15 cellular contexts compared by ENCODE assay signal in genomic region chr1:195580988-195581387, GRCh38.
DNase-seq lines count a peak whose midpoint lies in the region; ATAC-seq, FAIRE-seq and TF ChIP-seq lines count a peak whose summit lies in the region.
"Had no signal": no experiment of that assay in that cellular context is flagged by ENCODE, and none has a peak within 500 bp of the region (broad histone marks: within the 10 kb centered on the region; RNA-seq: fewer than 3 reads in every experiment).

No MANE protein-coding gene starts in this region.

- H3K36me3 Mint-ChIP-seq in WTC11: no peaks in the 10 kb centered on the region
- H3K36me3 Mint-ChIP-seq in progenitor cell of endocrine pancreas (ENCODE audit: insufficient read depth): no peaks in the 10 kb centered on the region

- POLR2A ChIA-PET in WTC11 (lab: Charles Lee): no interaction called here

- CTCF ChIA-PET in WTC11 (lab: Charles Lee): no interaction called here

- ATAC-seq in WTC11: peak; percentile 27; the same call in 1 of the 2 replicates
- ATAC-seq: pancreas had no signal

- no peak for FAIRE-seq in frontal cortex (lab: Jason Lieb, UNC)
- FAIRE-seq: pancreas had no signal

- H3K27ac Mint-ChIP-seq in WTC11: no peak overlapping the region
- H3K27ac Mint-ChIP-seq in progenitor cell of endocrine pancreas: no peak overlapping the region
- H3K27ac Mint-ChIP-seq: activated T-helper 1 cell treated with anti-CD3 and anti-CD28 coated beads, Interleukin-12 subunit alpha, Interleukin-12 subunit beta, Interleukin-2, Interleukin-4 antibody, amounts not matched to agents 30 ng/mL and 10 ng/mL and 1 ng/mL, durations not matched to agents 14 hours and 24 hours and 36 hours had no signal

- no peaks in the 10 kb centered on the region for H3K9me3 Mint-ChIP-seq in WTC11
- H3K9me3 Mint-ChIP-seq in progenitor cell of endocrine pancreas (ENCODE audit: low read depth): peaks cover 5% of the 10 kb centered on the region

- H3K4me1 Mint-ChIP-seq in WTC11: no peaks in the 10 kb centered on the region
- peaks cover 10% of the 10 kb centered on the region for H3K4me1 Mint-ChIP-seq in progenitor cell of endocrine pancreas (ENCODE audit: low read depth)

- H3K27me3 Mint-ChIP-seq in WTC11 (ENCODE audit: low read depth): no peaks in the 10 kb centered on the region
- no peaks in the 10 kb centered on the region for H3K27me3 Mint-ChIP-seq in progenitor cell of endocrine pancreas

- H3K27me3 ChIP-seq in KMS-11 (ENCODE audit: insufficient read depth, low read depth): no peaks in the 10 kb centered on the region
- H3K27me3 ChIP-seq: pancreas, suprapubic skin had no signal

- H3K4me3 ChIP-seq in KMS-11 (IDR thresholded peaks at IDR 0.05; ENCODE audit: insufficient read depth, low read depth, low read length): no peak overlapping the region
- H3K4me3 ChIP-seq: pancreas, suprapubic skin had no signal

- H3K27ac ChIP-seq in KMS-11: no peak overlapping the region
- H3K27ac ChIP-seq: pancreas, suprapubic skin had no signal

- H2AFZ ChIP-seq in KMS-11 (ENCODE audit: low read depth): no peak overlapping the region

- no peak overlapping the region for H3K4me2 ChIP-seq in KMS-11

- no peaks in the 10 kb centered on the region for H3K36me3 ChIP-seq in KMS-11 (ENCODE audit: insufficient read depth)
- H3K36me3 ChIP-seq: pancreas, suprapubic skin had no signal

- H3K79me2 ChIP-seq in KMS-11 (ENCODE audit: insufficient read depth, low read depth): no peaks in the 10 kb centered on the region

- H3K9ac ChIP-seq in KMS-11: no peak overlapping the region

- no peaks in the 10 kb centered on the region for H4K20me1 ChIP-seq in KMS-11 (ENCODE audit: insufficient read depth)

- peak; percentile 38; the same call in 1 of the 2 replicates for TF ChIP-seq CTCF in KMS-11 (conservative IDR thresholded peaks at IDR 0.05; ENCODE audit: low read depth, low read length)
- TF ChIP-seq CTCF in WTC11 (IDR thresholded peaks at IDR 0.05): no peak
- peak; percentile 46 for TF ChIP-seq CTCF in progenitor cell of endocrine pancreas (IDR thresholded peaks at IDR 0.05; ENCODE audit: unreplicated experiment)

- peak; percentile 10 for DNase-seq in DMS 273 (lab: John Stamatoyannopoulos, UW; ENCODE audit: unreplicated experiment)
- DNase-seq in DMS 273 treated with DMSO at 0.1 percent for 48 hours (lab: John Stamatoyannopoulos, UW): no peak
- DNase-seq in WTC11 (ENCODE audit: low spot score): no peak
- no peak for DNase-seq in progenitor cell of endocrine pancreas (ENCODE audit: low spot score, unreplicated experiment)
- DNase-seq in activated effector memory CD4-positive, alpha-beta T cell treated with Interleukin-2 at 50 U/mL for 16 hours: no peak
- DNase-seq in SHP77 treated with DMSO at 0.1 percent for 48 hours (lab: John Stamatoyannopoulos, UW): no peak
- no peak for DNase-seq in frontal cortex (ENCODE audit: low spot score in 2 of 2)
- DNase-seq: anterior cingulate cortex, Karpas-422, NCI-H2171, pancreas, T-helper 2 cell had no signal

- no peak overlapping the region for H3K4me3 Mint-ChIP-seq in WTC11
- no peak overlapping the region for H3K4me3 Mint-ChIP-seq in progenitor cell of endocrine pancreas (ENCODE audit: low read depth)
- H3K4me3 Mint-ChIP-seq: activated T-helper 1 cell treated with anti-CD3 and anti-CD28 coated beads, Interleukin-12 subunit alpha, Interleukin-12 subunit beta, Interleukin-2, Interleukin-4 antibody, amounts not matched to agents 30 ng/mL and 10 ng/mL and 1 ng/mL, durations not matched to agents 14 hours and 24 hours and 36 hours had no signal

- H3K4me1 ChIP-seq in KMS-11 (ENCODE audit: low read depth, poor library complexity, severe bottlenecking): no peaks in the 10 kb centered on the region
- H3K4me1 ChIP-seq: pancreas, suprapubic skin had no signal

TF ChIP-seq in WTC11, 78 proteins besides CTCF, POLR2A, EP300 and RAD21:
- TF ChIP-seq STAT6 (CRISPR knock-in tag; conservative IDR thresholded peaks at IDR 0.05; ENCODE audit: low read depth) (no peak), ATF1 (CRISPR knock-in tag; IDR thresholded peaks at IDR 0.05) (no peak), PRRX2 (CRISPR knock-in tag; IDR thresholded peaks at IDR 0.05) (no peak), SOX15 (CRISPR knock-in tag; IDR thresholded peaks at IDR 0.05) (no peak), ZNF317 (CRISPR knock-in tag; IDR thresholded peaks at IDR 0.05; ENCODE audit: borderline replicate concordance, low read depth) (no peak), FOXP4 (CRISPR knock-in tag; IDR thresholded peaks at IDR 0.05) (no peak), ZNF219 (CRISPR knock-in tag; IDR thresholded peaks at IDR 0.05; ENCODE audit: borderline replicate concordance) (no peak), ZNF121 (CRISPR knock-in tag; IDR thresholded peaks at IDR 0.05) (no peak), ZNF512 (CRISPR knock-in tag; IDR thresholded peaks at IDR 0.05; ENCODE audit: borderline replicate concordance) (no peak), ETV6 (CRISPR knock-in tag; IDR thresholded peaks at IDR 0.05) (no peak), HMGA2 (CRISPR knock-in tag; IDR thresholded peaks at IDR 0.05) (no peak), TCF7 (CRISPR knock-in tag; IDR thresholded peaks at IDR 0.05; ENCODE audit: low read depth) (no peak), ESRRA (CRISPR knock-in tag; IDR thresholded peaks at IDR 0.05; ENCODE audit: borderline replicate concordance) (no peak)
- TF ChIP-seq, protein P1, sequence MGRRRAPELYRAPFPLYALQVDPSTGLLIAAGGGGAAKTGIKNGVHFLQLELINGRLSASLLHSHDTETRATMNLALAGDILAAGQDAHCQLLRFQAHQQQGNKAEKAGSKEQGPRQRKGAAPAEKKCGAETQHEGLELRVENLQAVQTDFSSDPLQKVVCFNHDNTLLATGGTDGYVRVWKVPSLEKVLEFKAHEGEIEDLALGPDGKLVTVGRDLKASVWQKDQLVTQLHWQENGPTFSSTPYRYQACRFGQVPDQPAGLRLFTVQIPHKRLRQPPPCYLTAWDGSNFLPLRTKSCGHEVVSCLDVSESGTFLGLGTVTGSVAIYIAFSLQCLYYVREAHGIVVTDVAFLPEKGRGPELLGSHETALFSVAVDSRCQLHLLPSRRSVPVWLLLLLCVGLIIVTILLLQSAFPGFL (CRISPR knock-in tag; IDR thresholded peaks at IDR 0.05; ENCODE audit: borderline replicate concordance): no peak
- TF ChIP-seq, protein P2, sequence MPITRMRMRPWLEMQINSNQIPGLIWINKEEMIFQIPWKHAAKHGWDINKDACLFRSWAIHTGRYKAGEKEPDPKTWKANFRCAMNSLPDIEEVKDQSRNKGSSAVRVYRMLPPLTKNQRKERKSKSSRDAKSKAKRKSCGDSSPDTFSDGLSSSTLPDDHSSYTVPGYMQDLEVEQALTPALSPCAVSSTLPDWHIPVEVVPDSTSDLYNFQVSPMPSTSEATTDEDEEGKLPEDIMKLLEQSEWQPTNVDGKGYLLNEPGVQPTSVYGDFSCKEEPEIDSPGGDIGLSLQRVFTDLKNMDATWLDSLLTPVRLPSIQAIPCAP (CRISPR knock-in tag; IDR thresholded peaks at IDR 0.05): no peak
